Comparison of ENCODE assay signal across 7 cellular contexts in the genomic region with DNA sequence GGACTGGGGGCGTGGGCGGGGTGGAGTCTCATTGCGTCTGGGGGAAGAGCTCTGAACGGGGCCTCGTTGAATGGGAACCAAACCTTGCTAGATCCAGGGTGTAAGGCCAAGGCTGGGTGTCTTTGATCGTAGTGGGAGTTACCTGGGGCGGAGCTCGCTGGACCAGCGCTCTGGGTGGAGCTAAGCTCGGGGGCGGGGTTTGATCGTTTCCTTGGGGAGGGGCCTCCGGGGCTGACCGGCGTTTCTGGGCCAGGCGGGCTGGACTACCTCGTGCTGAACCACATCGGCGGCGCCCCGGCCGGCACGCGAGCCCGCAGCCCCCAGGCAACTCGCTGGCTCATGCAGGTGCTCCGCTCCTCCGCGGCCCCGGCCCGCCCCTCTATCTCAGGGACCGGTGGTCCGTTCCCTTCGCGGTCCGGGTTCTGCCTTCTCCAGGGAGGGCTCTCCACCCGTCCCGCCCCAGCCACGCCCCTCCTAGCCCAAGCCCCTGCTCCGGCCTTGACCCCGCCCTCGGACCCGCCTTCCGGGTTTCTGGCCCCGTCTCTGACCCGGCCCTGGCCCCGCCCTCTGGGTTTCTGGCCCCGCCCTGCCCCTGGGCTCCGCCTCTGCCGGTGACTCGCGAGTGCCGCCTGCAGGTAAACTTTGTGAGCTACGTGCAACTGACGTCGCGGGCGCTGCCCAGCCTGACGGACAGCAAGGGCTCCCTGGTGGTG. TPM values are rescaled to one million over a fixed set of nuclear protein-coding genes. Genes with fewer than 3 reads are reported as not detected.
DNase-seq lines count a peak whose midpoint lies in the region; ATAC-seq and TF ChIP-seq lines count a peak whose summit lies in the region.

No MANE protein-coding gene starts in this region.

- POLR2A ChIA-PET in WTC11 (lab: Charles Lee), result interaction anchor here (0.6 to 1.9 kb wide), 8 partner anchors 11 to 496 kb away, joined by 3 to 10 read pairs (median 5); a partner anchor contains a TSS

- DNase-seq in NCI-H2107 (lab: John Stamatoyannopoulos, UW) (peak; percentile 47), WTC11 (ENCODE audit: low spot score) (peak; percentile 100), caudate nucleus (lab: John Stamatoyannopoulos, UW) (peak in 59 of 61 donors; percentile 28 to 93 (median 80)), islet precursor cell (peak; percentile 99)
- DNase-seq in stimulated activated CD4-positive, alpha-beta T cell treated with anti-CD3 and anti-CD28 coated beads, Interleukin-12 subunit alpha, Interleukin-12 subunit beta, amount 100 ng/mL, for 24 hours (ENCODE audit: low read depth in 2 of 2), result peak; percentile 98 to 100

- TF ChIP-seq CTCF in WTC11 (IDR thresholded peaks at IDR 0.05), result peak; percentile 73; the same call in 1 of the 2 replicates

- H3K27me3 Mint-ChIP-seq in WTC11 (ENCODE audit: low read depth), result peaks cover 13% of the 10 kb centered on the region; the same call in 1 of the 2 replicates

- H3K36me3 Mint-ChIP-seq in WTC11, result peaks cover 11% of the 10 kb centered on the region

- ATAC-seq in GM18508 (IDR thresholded peaks at IDR 0.05; ENCODE audit: insufficient read depth, unreplicated experiment) (peak; percentile 29), HG03039 (IDR thresholded peaks at IDR 0.05; ENCODE audit: unreplicated experiment) (peak; percentile 35), WTC11 (peak; percentile 80)

- H3K27ac ChIP-seq in caudate nucleus (ENCODE audit: low read depth, low read length), result no peak overlapping the region

- H3K27ac Mint-ChIP-seq in WTC11, result peak overlapping the region; percentile 74

- H3K9me3 Mint-ChIP-seq in WTC11, result no peaks in the 10 kb centered on the region

- H3K4me3 Mint-ChIP-seq in WTC11, result peak overlapping the region; percentile 63

- CTCF ChIA-PET in WTC11 (lab: Charles Lee), result interaction anchor here (0.5 to 2.8 kb wide), 33 partner anchors 9 to 489 kb away, joined by 3 to 22 read pairs (median 5); a partner anchor contains a TSS

- peaks cover 12% of the 10 kb centered on the region for H3K4me1 Mint-ChIP-seq in WTC11

TF ChIP-seq in WTC11, 78 proteins besides CTCF, POLR2A, EP300 and RAD21 (continues in another document):
- TF ChIP-seq, protein P1, sequence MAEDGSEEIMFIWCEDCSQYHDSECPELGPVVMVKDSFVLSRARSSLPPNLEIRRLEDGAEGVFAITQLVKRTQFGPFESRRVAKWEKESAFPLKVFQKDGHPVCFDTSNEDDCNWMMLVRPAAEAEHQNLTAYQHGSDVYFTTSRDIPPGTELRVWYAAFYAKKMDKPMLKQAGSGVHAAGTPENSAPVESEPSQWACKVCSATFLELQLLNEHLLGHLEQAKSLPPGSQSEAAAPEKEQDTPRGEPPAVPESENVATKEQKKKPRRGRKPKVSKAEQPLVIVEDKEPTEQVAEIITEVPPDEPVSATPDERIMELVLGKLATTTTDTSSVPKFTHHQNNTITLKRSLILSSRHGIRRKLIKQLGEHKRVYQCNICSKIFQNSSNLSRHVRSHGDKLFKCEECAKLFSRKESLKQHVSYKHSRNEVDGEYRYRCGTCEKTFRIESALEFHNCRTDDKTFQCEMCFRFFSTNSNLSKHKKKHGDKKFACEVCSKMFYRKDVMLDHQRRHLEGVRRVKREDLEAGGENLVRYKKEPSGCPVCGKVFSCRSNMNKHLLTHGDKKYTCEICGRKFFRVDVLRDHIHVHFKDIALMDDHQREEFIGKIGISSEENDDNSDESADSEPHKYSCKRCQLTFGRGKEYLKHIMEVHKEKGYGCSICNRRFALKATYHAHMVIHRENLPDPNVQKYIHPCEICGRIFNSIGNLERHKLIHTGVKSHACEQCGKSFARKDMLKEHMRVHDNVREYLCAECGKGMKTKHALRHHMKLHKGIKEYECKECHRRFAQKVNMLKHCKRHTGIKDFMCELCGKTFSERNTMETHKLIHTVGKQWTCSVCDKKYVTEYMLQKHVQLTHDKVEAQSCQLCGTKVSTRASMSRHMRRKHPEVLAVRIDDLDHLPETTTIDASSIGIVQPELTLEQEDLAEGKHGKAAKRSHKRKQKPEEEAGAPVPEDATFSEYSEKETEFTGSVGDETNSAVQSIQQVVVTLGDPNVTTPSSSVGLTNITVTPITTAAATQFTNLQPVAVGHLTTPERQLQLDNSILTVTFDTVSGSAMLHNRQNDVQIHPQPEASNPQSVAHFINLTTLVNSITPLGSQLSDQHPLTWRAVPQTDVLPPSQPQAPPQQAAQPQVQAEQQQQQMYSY (CRISPR knock-in tag; IDR thresholded peaks at IDR 0.05), result peak; percentile 94
- TF ChIP-seq NFATC4 (CRISPR knock-in tag; IDR thresholded peaks at IDR 0.05) (peak; percentile 57; the same call in 1 of the 2 replicates), ZNF416 (CRISPR knock-in tag; IDR thresholded peaks at IDR 0.05) (no peak), ETV6 (CRISPR knock-in tag; IDR thresholded peaks at IDR 0.05) (0 out of 2 replicates have a peak, but pooled peaks have one; percentile 55), NR1H2 (CRISPR knock-in tag; IDR thresholded peaks at IDR 0.05) (no peak), SP1 (CRISPR knock-in tag; conservative IDR thresholded peaks at IDR 0.05) (peak; percentile 95), GABPB1 (CRISPR knock-in tag; IDR thresholded peaks at IDR 0.05) (peak; percentile 32; the same call in 1 of the 2 replicates), SMAD3 (CRISPR knock-in tag; IDR thresholded peaks at IDR 0.05; ENCODE audit: borderline replicate concordance) (no peak), CBFB (CRISPR knock-in tag; IDR thresholded peaks at IDR 0.05; ENCODE audit: low read depth) (no peak)
- TF ChIP-seq, protein P2, sequence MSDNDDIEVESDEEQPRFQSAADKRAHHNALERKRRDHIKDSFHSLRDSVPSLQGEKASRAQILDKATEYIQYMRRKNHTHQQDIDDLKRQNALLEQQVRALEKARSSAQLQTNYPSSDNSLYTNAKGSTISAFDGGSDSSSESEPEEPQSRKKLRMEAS (CRISPR knock-in tag; IDR thresholded peaks at IDR 0.05), result peak; percentile 60
- TF ChIP-seq, protein P3, sequence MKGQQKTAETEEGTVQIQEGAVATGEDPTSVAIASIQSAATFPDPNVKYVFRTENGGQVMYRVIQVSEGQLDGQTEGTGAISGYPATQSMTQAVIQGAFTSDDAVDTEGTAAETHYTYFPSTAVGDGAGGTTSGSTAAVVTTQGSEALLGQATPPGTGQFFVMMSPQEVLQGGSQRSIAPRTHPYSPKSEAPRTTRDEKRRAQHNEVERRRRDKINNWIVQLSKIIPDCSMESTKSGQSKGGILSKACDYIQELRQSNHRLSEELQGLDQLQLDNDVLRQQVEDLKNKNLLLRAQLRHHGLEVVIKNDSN (CRISPR knock-in tag; IDR thresholded peaks at IDR 0.05), result no peak
- TF ChIP-seq, protein P4, sequence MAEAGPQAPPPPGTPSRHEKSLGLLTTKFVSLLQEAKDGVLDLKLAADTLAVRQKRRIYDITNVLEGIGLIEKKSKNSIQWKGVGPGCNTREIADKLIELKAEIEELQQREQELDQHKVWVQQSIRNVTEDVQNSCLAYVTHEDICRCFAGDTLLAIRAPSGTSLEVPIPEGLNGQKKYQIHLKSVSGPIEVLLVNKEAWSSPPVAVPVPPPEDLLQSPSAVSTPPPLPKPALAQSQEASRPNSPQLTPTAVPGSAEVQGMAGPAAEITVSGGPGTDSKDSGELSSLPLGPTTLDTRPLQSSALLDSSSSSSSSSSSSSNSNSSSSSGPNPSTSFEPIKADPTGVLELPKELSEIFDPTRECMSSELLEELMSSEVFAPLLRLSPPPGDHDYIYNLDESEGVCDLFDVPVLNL (CRISPR knock-in tag; IDR thresholded peaks at IDR 0.05; ENCODE audit: borderline replicate concordance, low read depth), result no peak
- TF ChIP-seq, protein P5, sequence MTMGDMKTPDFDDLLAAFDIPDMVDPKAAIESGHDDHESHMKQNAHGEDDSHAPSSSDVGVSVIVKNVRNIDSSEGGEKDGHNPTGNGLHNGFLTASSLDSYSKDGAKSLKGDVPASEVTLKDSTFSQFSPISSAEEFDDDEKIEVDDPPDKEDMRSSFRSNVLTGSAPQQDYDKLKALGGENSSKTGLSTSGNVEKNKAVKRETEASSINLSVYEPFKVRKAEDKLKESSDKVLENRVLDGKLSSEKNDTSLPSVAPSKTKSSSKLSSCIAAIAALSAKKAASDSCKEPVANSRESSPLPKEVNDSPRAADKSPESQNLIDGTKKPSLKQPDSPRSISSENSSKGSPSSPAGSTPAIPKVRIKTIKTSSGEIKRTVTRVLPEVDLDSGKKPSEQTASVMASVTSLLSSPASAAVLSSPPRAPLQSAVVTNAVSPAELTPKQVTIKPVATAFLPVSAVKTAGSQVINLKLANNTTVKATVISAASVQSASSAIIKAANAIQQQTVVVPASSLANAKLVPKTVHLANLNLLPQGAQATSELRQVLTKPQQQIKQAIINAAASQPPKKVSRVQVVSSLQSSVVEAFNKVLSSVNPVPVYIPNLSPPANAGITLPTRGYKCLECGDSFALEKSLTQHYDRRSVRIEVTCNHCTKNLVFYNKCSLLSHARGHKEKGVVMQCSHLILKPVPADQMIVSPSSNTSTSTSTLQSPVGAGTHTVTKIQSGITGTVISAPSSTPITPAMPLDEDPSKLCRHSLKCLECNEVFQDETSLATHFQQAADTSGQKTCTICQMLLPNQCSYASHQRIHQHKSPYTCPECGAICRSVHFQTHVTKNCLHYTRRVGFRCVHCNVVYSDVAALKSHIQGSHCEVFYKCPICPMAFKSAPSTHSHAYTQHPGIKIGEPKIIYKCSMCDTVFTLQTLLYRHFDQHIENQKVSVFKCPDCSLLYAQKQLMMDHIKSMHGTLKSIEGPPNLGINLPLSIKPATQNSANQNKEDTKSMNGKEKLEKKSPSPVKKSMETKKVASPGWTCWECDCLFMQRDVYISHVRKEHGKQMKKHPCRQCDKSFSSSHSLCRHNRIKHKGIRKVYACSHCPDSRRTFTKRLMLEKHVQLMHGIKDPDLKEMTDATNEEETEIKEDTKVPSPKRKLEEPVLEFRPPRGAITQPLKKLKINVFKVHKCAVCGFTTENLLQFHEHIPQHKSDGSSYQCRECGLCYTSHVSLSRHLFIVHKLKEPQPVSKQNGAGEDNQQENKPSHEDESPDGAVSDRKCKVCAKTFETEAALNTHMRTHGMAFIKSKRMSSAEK (CRISPR knock-in tag; IDR thresholded peaks at IDR 0.05; ENCODE audit: borderline replicate concordance), result no peak

RNA-seq across cellular contexts. Expression of a gene that starts 3.3 kb away (rescaled TPM):
- 1,080 to 1,240 TPM (median 1,178 TPM) in 3 replicates for total RNA-seq in WTC11 (2021)

RNA-seq across cellular contexts. Expression of a gene that starts 6.0 kb away (rescaled TPM):
- 11.8 to 19.1 TPM (median 15.5 TPM) in 3 replicates for total RNA-seq in WTC11 (2021)

RNA-seq across cellular contexts. Expression of a gene that starts 6.5 kb away (rescaled TPM):
- total RNA-seq in WTC11 (2021), result 30.0 to 32.8 TPM (median 32.5 TPM) in 3 replicates

RNA-seq across cellular contexts. Expression of a gene that starts 33.1 kb away (rescaled TPM):
- total RNA-seq in WTC11 (2021), result 171 to 186 TPM (median 180 TPM) in 3 replicates

RNA-seq across cellular contexts. Expression of a gene that starts 33.6 kb away (rescaled TPM):
- 0.50 TPM in 1 of 3 replicates, not detected in the others for total RNA-seq in WTC11 (2021)

Comparison
In these comparisons a context has a peak if more than half of its experiments do, and no peak if none do; other contexts are left out.
1. ATAC-seq: peak in every context shown above with its lines; median percentile 80 in WTC11; 35 in HG03039; 29 in GM18508.
2. DNase-seq: peak in every context shown above with its lines; median percentile 100 in WTC11; 99 in islet precursor cell; 99 in stimulated activated CD4-positive, alpha-beta T cell treated with anti-CD3 and anti-CD28 coated beads, Interleukin-12 subunit alpha, Interleukin-12 subunit beta, amount 100 ng/mL, for 24 hours; 80 in caudate nucleus; 47 in NCI-H2107.